13 cellular contexts compared by ENCODE assay signal in the genomic region with DNA sequence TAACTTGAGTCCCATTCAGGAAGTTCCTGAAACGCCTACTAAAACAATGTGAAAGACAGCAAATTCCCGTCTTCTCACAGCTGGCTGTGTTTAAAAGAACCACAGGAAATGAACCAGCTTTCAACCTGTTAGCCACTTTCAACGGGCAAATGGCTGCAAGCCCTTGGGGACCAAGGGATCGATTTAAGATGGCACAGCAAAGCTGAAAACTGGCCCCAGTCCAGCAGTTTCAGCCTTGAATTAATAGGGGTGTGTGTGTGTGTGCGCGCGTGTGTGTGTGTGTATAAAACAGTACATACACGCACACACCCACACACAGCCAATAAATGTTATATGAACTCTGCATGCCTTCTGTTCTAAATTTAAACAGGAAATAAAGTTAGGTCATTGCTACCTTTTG.
DNase-seq lines count a peak whose midpoint lies in the region; ATAC-seq and TF ChIP-seq lines count a peak whose summit lies in the region.
"Had no signal": no experiment of that assay in that cellular context is flagged by ENCODE, and none has a peak within 500 bp of the region (broad histone marks: within the 10 kb centered on the region; RNA-seq: fewer than 3 reads in every experiment).

No MANE protein-coding gene starts in this region.

- ATAC-seq in GM19395 (IDR thresholded peaks at IDR 0.05; ENCODE audit: unreplicated experiment) = no peak
- ATAC-seq in HG02571 (IDR thresholded peaks at IDR 0.05; ENCODE audit: unreplicated experiment) = no peak
- ATAC-seq: psoas muscle, T-cell, upper lobe of right lung had no signal

- TF ChIP-seq POLR2A in NB4 (IDR thresholded peaks at IDR 0.05; ENCODE audit: extremely low read depth, insufficient read length) = no peak

- TF ChIP-seq CTCF in NB4 (IDR thresholded peaks at IDR 0.05; ENCODE audit: low read depth, low read length) = no peak
- TF ChIP-seq CTCF in endothelial cell (IDR thresholded peaks at IDR 0.05; ENCODE audit: unreplicated experiment) = no peak

- peak overlapping the region; percentile 33 for H3K4me3 Mint-ChIP-seq in activated naive CD8-positive, alpha-beta T cell
- H3K4me3 Mint-ChIP-seq in activated naive CD8-positive, alpha-beta T cell treated with anti-CD3 and anti-CD28 coated beads for 36 hours = no peak overlapping the region
- no peak overlapping the region for H3K4me3 Mint-ChIP-seq in endothelial cell (ENCODE audit: unreplicated experiment)
- H3K4me3 Mint-ChIP-seq: T-cell had no signal

- no peaks in the 10 kb centered on the region for H3K27me3 Mint-ChIP-seq in activated naive CD8-positive, alpha-beta T cell
- H3K27me3 Mint-ChIP-seq in activated naive CD8-positive, alpha-beta T cell treated with anti-CD3 and anti-CD28 coated beads for 36 hours = no peaks in the 10 kb centered on the region
- no peaks in the 10 kb centered on the region for H3K27me3 Mint-ChIP-seq in endothelial cell (ENCODE audit: unreplicated experiment)

- H3K4me1 Mint-ChIP-seq in activated naive CD8-positive, alpha-beta T cell (ENCODE audit: low read depth) = peaks cover 12% of the 10 kb centered on the region
- peaks cover 15% of the 10 kb centered on the region for H3K4me1 Mint-ChIP-seq in activated naive CD8-positive, alpha-beta T cell treated with anti-CD3 and anti-CD28 coated beads for 36 hours
- peaks cover 16% of the 10 kb centered on the region for H3K4me1 Mint-ChIP-seq in endothelial cell (ENCODE audit: unreplicated experiment)

- H3K4me3 ChIP-seq in NB4 (ENCODE audit: low read depth, low read length) = no peak overlapping the region
- H3K4me3 ChIP-seq: psoas muscle, upper lobe of right lung had no signal

- no peak overlapping the region for H3K27ac Mint-ChIP-seq in activated naive CD8-positive, alpha-beta T cell
- no peak overlapping the region for H3K27ac Mint-ChIP-seq in activated naive CD8-positive, alpha-beta T cell treated with anti-CD3 and anti-CD28 coated beads for 36 hours
- peak overlapping the region; percentile 62 for H3K27ac Mint-ChIP-seq in endothelial cell (ENCODE audit: unreplicated experiment)
- H3K27ac Mint-ChIP-seq: T-cell had no signal

- no peaks in the 10 kb centered on the region for H3K9me3 Mint-ChIP-seq in activated naive CD8-positive, alpha-beta T cell (ENCODE audit: low read depth)
- H3K9me3 Mint-ChIP-seq in activated naive CD8-positive, alpha-beta T cell treated with anti-CD3 and anti-CD28 coated beads for 36 hours = no peaks in the 10 kb centered on the region
- no peaks in the 10 kb centered on the region for H3K9me3 Mint-ChIP-seq in endothelial cell (ENCODE audit: unreplicated experiment)
- H3K9me3 Mint-ChIP-seq: T-cell had no signal

- H3K36me3 Mint-ChIP-seq in activated naive CD8-positive, alpha-beta T cell = no peaks in the 10 kb centered on the region
- no peaks in the 10 kb centered on the region for H3K36me3 Mint-ChIP-seq in activated naive CD8-positive, alpha-beta T cell treated with anti-CD3 and anti-CD28 coated beads for 36 hours
- no peaks in the 10 kb centered on the region for H3K36me3 Mint-ChIP-seq in endothelial cell (ENCODE audit: low read depth, unreplicated experiment)
- H3K36me3 Mint-ChIP-seq: T-cell had no signal

- no peak for DNase-seq in activated naive CD8-positive, alpha-beta T cell treated with anti-CD3 and anti-CD28 coated beads for 36 hours
- DNase-seq in NB4 (ENCODE audit: low read depth) (peak; percentile 60), endothelial cell (ENCODE audit: low spot score) (peak; percentile 22), retina (peak; percentile 32)
- DNase-seq in stimulated activated CD4-positive, alpha-beta T cell treated with anti-CD3 and anti-CD28 coated beads, Interleukin-4, amount 100 ng/mL, for 24 hours = no peak
- DNase-seq: activated CD8-positive, alpha-beta memory T cell treated with anti-CD3 and anti-CD28 coated beads for 24 hours; NCI-H510A treated with DMSO at 0.1 percent for 48 hours; psoas muscle; T-cell; upper lobe of right lung had no signal

Comparison
In these comparisons a context has a peak if more than half of its experiments do, and no peak if none do; other contexts are left out.
1. DNase-seq: peak in NB4 (single experiment), endothelial cell (single experiment) and retina (single experiment); none in activated naive CD8-positive, alpha-beta T cell treated with anti-CD3 and anti-CD28 coated beads for 36 hours (single experiment) and stimulated activated CD4-positive, alpha-beta T cell treated with anti-CD3 and anti-CD28 coated beads, Interleukin-4, amount 100 ng/mL, for 24 hours (single experiment).